ENCODE assay signal across 27 cellular contexts in the genomic region with DNA sequence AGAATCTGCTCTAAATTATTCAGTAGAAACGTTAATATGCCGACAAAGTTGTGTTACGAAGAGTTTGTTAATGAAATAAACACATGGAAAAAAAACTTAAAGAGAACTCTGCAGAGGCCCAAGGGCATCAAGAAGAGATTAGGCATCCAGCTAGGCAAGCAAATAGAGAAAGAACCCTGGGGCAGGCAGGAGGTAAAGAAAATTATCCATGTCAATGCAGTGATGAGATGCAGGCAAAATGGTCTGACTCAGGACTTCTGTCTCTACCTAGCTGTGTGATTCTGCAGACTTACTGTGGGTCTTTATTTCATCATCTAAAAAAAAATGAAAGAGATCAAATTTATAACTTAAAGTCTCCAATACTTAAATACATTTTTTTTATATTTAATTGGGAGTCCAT.
"Had no signal": no experiment of that assay in that cellular context is flagged by ENCODE, and none has a peak within 500 bp of the region (broad histone marks: within the 10 kb centered on the region; RNA-seq: fewer than 3 reads in every experiment).

No MANE protein-coding gene starts in this region.

- H3K9me3 Mint-ChIP-seq: type B pancreatic cell had no signal

- ATAC-seq: natural killer cell; psoas muscle; right cardiac atrium; right lobe of liver; stimulated activated effector memory CD8-positive, alpha-beta T cell treated with anti-CD3 and anti-CD28 coated beads, Interleukin-12 subunit alpha, Interleukin-12 subunit beta, amount 100 ng/mL, for 72 hours; stimulated activated naive B cell treated with anti-CD40 and anti-IgM and Interleukin-4, amounts not matched to agents 10 μg/mL and 1 μg/mL and 100 μg/mL, for 72 hours; upper lobe of right lung had no signal

- H3K4me3 ChIP-seq: neural progenitor cell, ovary, psoas muscle, right lobe of liver, sigmoid colon, stomach, testis, tibial artery, transverse colon, upper lobe of right lung, uterus had no signal

- FAIRE-seq: small intestine had no signal

- H3K4me3 Mint-ChIP-seq: natural killer cell; nephron; neural progenitor cell; stimulated activated effector memory CD8-positive, alpha-beta T cell treated with anti-CD3 and anti-CD28 coated beads, Interleukin-12 subunit alpha, Interleukin-12 subunit beta, amount 100 ng/mL, for 72 hours; stimulated activated naive B cell treated with anti-CD40 and anti-IgM and Interleukin-4, amounts not matched to agents 10 μg/mL and 1 μg/mL and 100 μg/mL, for 72 hours; stimulated activated naive CD8-positive, alpha-beta T cell treated with anti-CD3 and anti-CD28 coated beads, Interleukin-15, Interleukin-2, amounts not matched to agents 100 ng/mL and 50 ng/mL, for 24 hours; type B pancreatic cell had no signal

- DNase-seq: natural killer cell; occipital lobe; ovary; posterior cingulate gyrus; psoas muscle; right cardiac atrium; right lobe of liver; sigmoid colon; small intestine; stimulated activated CD4-positive, alpha-beta T cell treated with anti-CD3 and anti-CD28 coated beads, Interleukin-15, amount 100 ng/mL, for 24 hours; stimulated activated CD4-positive, alpha-beta T cell treated with anti-CD3 and anti-CD28 coated beads, Interleukin-2, amount 100 ng/mL, for 24 hours; stimulated activated CD4-positive, alpha-beta T cell treated with anti-CD3 and anti-CD28 coated beads, Interleukin-2, amount 100 ng/mL, for 48 hours; stimulated activated CD4-positive, alpha-beta T cell treated with anti-CD3 and anti-CD28 coated beads, Interleukin-4, amount 100 ng/mL, for 24 hours; stimulated activated naive B cell treated with anti-CD40 and anti-IgM and Interleukin-4, amounts not matched to agents 10 μg/mL and 1 μg/mL and 100 μg/mL, for 72 hours; stimulated activated naive CD4-positive, alpha-beta T cell treated with Interleukin-2 at 50 U/mL for 16 hours; stomach; testis; tibial artery; transverse colon; upper lobe of right lung; uterus had no signal

- H3K4me1 Mint-ChIP-seq: natural killer cell; neural progenitor cell; stimulated activated effector memory CD8-positive, alpha-beta T cell treated with anti-CD3 and anti-CD28 coated beads, Interleukin-12 subunit alpha, Interleukin-12 subunit beta, amount 100 ng/mL, for 72 hours; stimulated activated naive B cell treated with anti-CD40 and anti-IgM and Interleukin-4, amounts not matched to agents 10 μg/mL and 1 μg/mL and 100 μg/mL, for 72 hours had no signal

- H3K27me3 ChIP-seq: neural progenitor cell, ovary, right lobe of liver, sigmoid colon, stomach, testis, tibial artery, transverse colon, upper lobe of right lung, uterus had no signal

- H3K27me3 Mint-ChIP-seq: progenitor cell of endocrine pancreas; stimulated activated naive B cell treated with anti-CD40 and anti-IgM and Interleukin-4, amounts not matched to agents 10 μg/mL and 1 μg/mL and 100 μg/mL, for 72 hours; stimulated activated naive CD8-positive, alpha-beta T cell treated with anti-CD3 and anti-CD28 coated beads, Interleukin-15, Interleukin-2, amounts not matched to agents 100 ng/mL and 50 ng/mL, for 24 hours; type B pancreatic cell had no signal

- H3K27ac Mint-ChIP-seq: natural killer cell; nephron; progenitor cell of endocrine pancreas; stimulated activated effector memory CD8-positive, alpha-beta T cell treated with anti-CD3 and anti-CD28 coated beads, Interleukin-12 subunit alpha, Interleukin-12 subunit beta, amount 100 ng/mL, for 72 hours; stimulated activated naive B cell treated with anti-CD40 and anti-IgM and Interleukin-4, amounts not matched to agents 10 μg/mL and 1 μg/mL and 100 μg/mL, for 72 hours; stimulated activated naive CD8-positive, alpha-beta T cell treated with anti-CD3 and anti-CD28 coated beads, Interleukin-15, Interleukin-2, amounts not matched to agents 100 ng/mL and 50 ng/mL, for 24 hours; type B pancreatic cell had no signal

- H3K36me3 Mint-ChIP-seq: neural progenitor cell; stimulated activated effector memory CD8-positive, alpha-beta T cell treated with anti-CD3 and anti-CD28 coated beads, Interleukin-12 subunit alpha, Interleukin-12 subunit beta, amount 100 ng/mL, for 72 hours; type B pancreatic cell had no signal

- H3K36me3 ChIP-seq: neural progenitor cell, ovary, right lobe of liver, sigmoid colon, stomach, tibial artery, transverse colon, upper lobe of right lung, uterus had no signal
